In genomic region chr2:37156857-37157714, GRCh38 we compare ENCODE assay signal across 1 cellular context.
A peak's percentile ranks its signal among the peaks of the same experiment; 100 is the strongest.
TF ChIP-seq lines count a peak whose summit lies in the region.

Gene EIF2AK2 (minus strand): TSS chr2:37156980. CDS start chr2:37147806, 9,174 bp downstream.

TF ChIP-seq in HepG2, 621 proteins besides CTCF, POLR2A, EP300 and RAD21 (continued from another document and continues in another):
- TF ChIP-seq ZNF280D (CRISPR knock-in tag; IDR thresholded peaks at IDR 0.05) (no peak), ZIK1 (CRISPR knock-in tag; IDR thresholded peaks at IDR 0.05; ENCODE audit: borderline replicate concordance, low read depth) (no peak), ZNF747 (CRISPR knock-in tag; IDR thresholded peaks at IDR 0.05; ENCODE audit: borderline replicate concordance) (no peak), ZNF317 (CRISPR knock-in tag; IDR thresholded peaks at IDR 0.05) (0 out of 2 replicates have a peak, but pooled peaks have one; percentile 18), YEATS2 (CRISPR knock-in tag; IDR thresholded peaks at IDR 0.05; ENCODE audit: borderline replicate concordance) (peak; percentile 91), PCBP1 (IDR thresholded peaks at IDR 0.05; ENCODE audit: borderline replicate concordance, low read depth, low read length) (no peak), ZNF337 (CRISPR knock-in tag; IDR thresholded peaks at IDR 0.05; ENCODE audit: borderline replicate concordance, low read depth) (peak; percentile 75; the same call in 1 of the 2 replicates), DZIP1 (CRISPR knock-in tag; IDR thresholded peaks at IDR 0.05) (no peak), HOXD1 (CRISPR knock-in tag; IDR thresholded peaks at IDR 0.05) (peak; percentile 39; the same call in 1 of the 2 replicates), MYPOP (CRISPR knock-in tag; IDR thresholded peaks at IDR 0.05) (0 out of 2 replicates have a peak, but pooled peaks have one; percentile 20), RERE (CRISPR knock-in tag; IDR thresholded peaks at IDR 0.05; ENCODE audit: low read depth) (0 out of 2 replicates have a peak, but pooled peaks have one; percentile 6), DNMT3B (CRISPR knock-in tag; conservative IDR thresholded peaks at IDR 0.05) (peak; percentile 65; the same call in 1 of the 2 replicates), ZNF720 (CRISPR knock-in tag; IDR thresholded peaks at IDR 0.05) (no peak), KLF15 (CRISPR knock-in tag; IDR thresholded peaks at IDR 0.05; ENCODE audit: borderline replicate concordance) (no peak), ZNF12 (CRISPR knock-in tag; IDR thresholded peaks at IDR 0.05) (0 out of 2 replicates have a peak, but pooled peaks have one; percentile 7), ZNF780A (CRISPR knock-in tag; IDR thresholded peaks at IDR 0.05) (no peak), MTF2 (CRISPR knock-in tag; IDR thresholded peaks at IDR 0.05; ENCODE audit: borderline replicate concordance) (no peak), ZNF547 (CRISPR knock-in tag; IDR thresholded peaks at IDR 0.05) (no peak; the same call in 1 of the 2 replicates), USF2 (IDR thresholded peaks at IDR 0.05; ENCODE audit: low read depth, low read length) (no peak), USF2 (CRISPR knock-in tag; IDR thresholded peaks at IDR 0.05; ENCODE audit: borderline replicate concordance) (no peak), STAT5B (CRISPR knock-in tag; IDR thresholded peaks at IDR 0.05) (no peak; the same call in 1 of the 2 replicates), SMAD1 (CRISPR knock-in tag; IDR thresholded peaks at IDR 0.05; ENCODE audit: borderline replicate concordance, low read depth) (no peak), KDM6A (CRISPR knock-in tag; IDR thresholded peaks at IDR 0.05; ENCODE audit: low read depth) (no peak), ZNF569 (CRISPR knock-in tag; IDR thresholded peaks at IDR 0.05; ENCODE audit: borderline replicate concordance) (peak; percentile 52; the same call in 1 of the 2 replicates), MAZ (IDR thresholded peaks at IDR 0.05; ENCODE audit: borderline replicate concordance, low read depth, low read length) (peak; percentile 38; the same call in 1 of the 2 replicates), MAZ (CRISPR knock-in tag; IDR thresholded peaks at IDR 0.05; ENCODE audit: low read depth) (peak; percentile 51; the same call in 1 of the 2 replicates), SALL1 (CRISPR knock-in tag; IDR thresholded peaks at IDR 0.05) (peak; percentile 55), KDM5B (CRISPR knock-in tag; IDR thresholded peaks at IDR 0.05; ENCODE audit: borderline replicate concordance) (peak; percentile 93), ZNF20 (CRISPR knock-in tag; IDR thresholded peaks at IDR 0.05) (no peak), ZBTB3 (CRISPR knock-in tag; IDR thresholded peaks at IDR 0.05; ENCODE audit: borderline replicate concordance, low read depth) (peak; percentile 49; the same call in 1 of the 2 replicates), KDM2A (CRISPR knock-in tag; IDR thresholded peaks at IDR 0.05; ENCODE audit: borderline replicate concordance, low read depth) (no peak; the same call in 1 of the 2 replicates), NR1H2 (CRISPR knock-in tag; IDR thresholded peaks at IDR 0.05; ENCODE audit: borderline replicate concordance, low read depth) (no peak), ZMYM3 (CRISPR knock-in tag; IDR thresholded peaks at IDR 0.05) (no peak), STAT6 (CRISPR knock-in tag; IDR thresholded peaks at IDR 0.05; ENCODE audit: borderline replicate concordance) (no peak), ZNF350 (CRISPR knock-in tag; IDR thresholded peaks at IDR 0.05; ENCODE audit: borderline replicate concordance, low read depth) (no peak), THAP8 (CRISPR knock-in tag; IDR thresholded peaks at IDR 0.05; ENCODE audit: borderline replicate concordance) (peak; percentile 47; the same call in 1 of the 2 replicates), PLRG1 (conservative IDR thresholded peaks at IDR 0.05) (no peak), TOPORS (CRISPR knock-in tag; IDR thresholded peaks at IDR 0.05) (peak; percentile 89), MEIS2 (CRISPR knock-in tag; IDR thresholded peaks at IDR 0.05) (peak; percentile 37; the same call in 1 of the 2 replicates), LCORL (IDR thresholded peaks at IDR 0.05) (no peak), LCORL (CRISPR knock-in tag; IDR thresholded peaks at IDR 0.05) (peak; percentile 65; the same call in 1 of the 2 replicates), ZNF550 (CRISPR knock-in tag; IDR thresholded peaks at IDR 0.05; ENCODE audit: borderline replicate concordance) (no peak), ZNF234 (CRISPR knock-in tag; conservative IDR thresholded peaks at IDR 0.05) (0 out of 2 replicates have a peak, but pooled peaks have one; percentile 47), ZNF136 (CRISPR knock-in tag; IDR thresholded peaks at IDR 0.05; ENCODE audit: low read depth) (no peak), KAT8 (CRISPR knock-in tag; IDR thresholded peaks at IDR 0.05) (peak; percentile 44; the same call in 1 of the 2 replicates)
